Comparison of ENCODE assay signal across 8 cellular contexts in the genomic region with DNA sequence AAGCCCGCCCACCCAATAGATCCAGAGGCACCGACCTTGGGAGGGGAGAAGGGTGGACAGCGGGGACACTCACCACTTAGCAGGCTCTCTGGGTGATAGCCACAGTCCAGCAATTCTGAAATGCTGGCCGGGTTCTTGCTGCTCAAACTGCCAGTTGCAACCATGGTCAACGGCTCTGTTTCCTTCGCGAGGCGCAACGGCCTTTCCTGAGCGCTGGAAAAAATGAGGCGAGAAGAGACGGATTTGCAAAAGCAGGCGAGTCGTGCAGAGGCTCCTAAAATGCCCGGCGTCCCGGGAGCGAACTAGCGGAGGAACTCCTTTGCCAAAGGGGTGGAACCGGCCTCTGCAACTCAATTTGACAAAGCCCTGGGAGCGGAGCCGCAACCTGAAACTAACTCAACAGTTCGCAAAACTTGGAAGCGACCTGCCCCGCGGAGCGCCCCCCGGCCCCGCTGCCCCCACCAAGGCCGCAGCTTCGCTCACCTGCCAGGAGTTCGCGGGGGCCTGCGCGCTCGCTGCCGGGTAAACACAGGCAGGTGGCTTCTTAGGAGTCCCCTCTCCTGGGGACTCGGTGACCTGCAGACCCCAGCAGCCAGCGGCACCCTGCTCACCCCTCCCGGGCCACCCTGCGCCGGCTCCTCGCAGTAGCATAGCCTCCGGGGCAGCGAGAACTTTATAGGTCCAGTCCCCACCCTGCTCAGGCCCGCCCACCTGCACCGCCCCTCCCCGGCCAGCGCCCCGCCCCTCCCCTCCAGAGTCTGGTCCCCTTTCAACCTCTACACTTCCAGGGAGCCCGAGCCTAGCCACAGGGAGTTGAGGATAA. TPM values are rescaled to one million over a fixed set of nuclear protein-coding genes. Genes with fewer than 3 reads are reported as not detected.
DNase-seq lines count a peak whose midpoint lies in the region; ATAC-seq and TF ChIP-seq lines count a peak whose summit lies in the region.

A gene with protein sequence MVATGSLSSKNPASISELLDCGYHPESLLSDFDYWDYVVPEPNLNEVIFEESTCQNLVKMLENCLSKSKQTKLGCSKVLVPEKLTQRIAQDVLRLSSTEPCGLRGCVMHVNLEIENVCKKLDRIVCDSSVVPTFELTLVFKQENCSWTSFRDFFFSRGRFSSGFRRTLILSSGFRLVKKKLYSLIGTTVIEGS (minus strand): TSS at position 649 of the 823 bp plus-strand sequence. CDS start 485 bp downstream, at position 164.

- H3K27me3 ChIP-seq in BJ (ENCODE audit: control insufficient read depth, insufficient read depth, low read length) (no peaks in the 10 kb centered on the region), osteoblast (ENCODE audit: insufficient read depth, low read length) (peaks cover 7% of the 10 kb centered on the region)

- intact Hi-C loops in activated T-helper 1 cell treated with anti-CD3 and anti-CD28 coated beads, Interleukin-12 subunit alpha, Interleukin-12 subunit beta, Interleukin-2, Interleukin-4 antibody, amounts not matched to agents 30 ng/mL and 10 ng/mL and 1 ng/mL, durations not matched to agents 14 hours and 24 hours and 36 hours (cut with micrococcal nuclease): loop anchor here (5.0 kb wide), 1 partner anchor 98 kb away; no protein-coding TSS in a partner anchor

- POLR2A ChIA-PET in BJ (lab: Charles Lee): no interaction called here

- H3K36me3 Mint-ChIP-seq in activated T-helper 1 cell treated with anti-CD3 and anti-CD28 coated beads, Interleukin-12 subunit alpha, Interleukin-12 subunit beta, Interleukin-2, Interleukin-4 antibody, amounts not matched to agents 30 ng/mL and 10 ng/mL and 1 ng/mL, durations not matched to agents 14 hours and 24 hours and 36 hours (ENCODE audit: low read depth): peaks cover 2% of the 10 kb centered on the region
- no peaks in the 10 kb centered on the region for H3K36me3 Mint-ChIP-seq in glutamatergic neuron (ENCODE audit: unreplicated experiment)

- H3K9me3 ChIP-seq in osteoblast (ENCODE audit: low read depth, low read length): no peaks in the 10 kb centered on the region

- H3K4me2 ChIP-seq in osteoblast (ENCODE audit: insufficient read depth, low read length): peak within 1 kb of the TSS; percentile 86

- no peaks in the 10 kb centered on the region for H3K79me2 ChIP-seq in osteoblast (ENCODE audit: insufficient read depth, low read length)

- peaks cover 45% of the 10 kb centered on the region for H3K27me3 Mint-ChIP-seq in activated T-helper 1 cell treated with anti-CD3 and anti-CD28 coated beads, Interleukin-12 subunit alpha, Interleukin-12 subunit beta, Interleukin-2, Interleukin-4 antibody, amounts not matched to agents 30 ng/mL and 10 ng/mL and 1 ng/mL, durations not matched to agents 14 hours and 24 hours and 36 hours (ENCODE audit: insufficient read depth)
- peaks cover 13% of the 10 kb centered on the region for H3K27me3 Mint-ChIP-seq in glutamatergic neuron (ENCODE audit: unreplicated experiment)

- CTCF ChIA-PET in BJ (lab: Yijun Ruan, JAX): no interaction called here

- H3K36me3 ChIP-seq in BJ (ENCODE audit: control insufficient read depth, insufficient read depth, low read length) (no peaks in the 10 kb centered on the region), osteoblast (ENCODE audit: insufficient read depth, low read length) (no peaks in the 10 kb centered on the region)

- H3K4me3 Mint-ChIP-seq in activated T-helper 1 cell treated with anti-CD3 and anti-CD28 coated beads, Interleukin-12 subunit alpha, Interleukin-12 subunit beta, Interleukin-2, Interleukin-4 antibody, amounts not matched to agents 30 ng/mL and 10 ng/mL and 1 ng/mL, durations not matched to agents 14 hours and 24 hours and 36 hours: peak within 1 kb of the TSS; percentile 82
- peak within 1 kb of the TSS; percentile 85 for H3K4me3 Mint-ChIP-seq in glutamatergic neuron (ENCODE audit: unreplicated experiment)

- no peaks in the 10 kb centered on the region for H4K20me1 ChIP-seq in osteoblast (ENCODE audit: insufficient read depth, low read length)

- H2AFZ ChIP-seq in osteoblast (ENCODE audit: low read length): peak within 1 kb of the TSS; percentile 85

- H3K4me1 Mint-ChIP-seq in activated T-helper 1 cell treated with anti-CD3 and anti-CD28 coated beads, Interleukin-12 subunit alpha, Interleukin-12 subunit beta, Interleukin-2, Interleukin-4 antibody, amounts not matched to agents 30 ng/mL and 10 ng/mL and 1 ng/mL, durations not matched to agents 14 hours and 24 hours and 36 hours (ENCODE audit: low read depth): peaks cover 21% of the 10 kb centered on the region
- peaks cover 3% of the 10 kb centered on the region for H3K4me1 Mint-ChIP-seq in glutamatergic neuron (ENCODE audit: low read depth, unreplicated experiment)

- H3K4me3 ChIP-seq in BJ (ENCODE audit: low read depth, low read length): peak within 1 kb of the TSS; percentile 69
- H3K4me3 ChIP-seq in osteoblast (ENCODE audit: insufficient read depth, low read length): peak within 1 kb of the TSS; percentile 66

- DNase-seq in BJ (ENCODE audit: low read depth): no peak
- no peak for DNase-seq in activated T-helper 1 cell treated with anti-CD3 and anti-CD28 coated beads, Interleukin-12 subunit alpha, Interleukin-12 subunit beta, Interleukin-2, Interleukin-4 antibody, amounts not matched to agents 30 ng/mL and 10 ng/mL and 1 ng/mL, durations not matched to agents 14 hours and 24 hours and 36 hours (ENCODE audit: low spot score)
- peak; percentile 37 for DNase-seq in glutamatergic neuron
- DNase-seq in osteoblast (ENCODE audit: insufficient read length, low spot score, missing footprints): peak; percentile 56
- DNase-seq in SHP77 treated with DMSO at 0.1 percent for 48 hours (lab: John Stamatoyannopoulos, UW): no peak
- no peak for DNase-seq in DMS79 treated with DMSO at 0.1 percent for 48 hours (lab: John Stamatoyannopoulos, UW)

- H3K27ac Mint-ChIP-seq in activated T-helper 1 cell treated with anti-CD3 and anti-CD28 coated beads, Interleukin-12 subunit alpha, Interleukin-12 subunit beta, Interleukin-2, Interleukin-4 antibody, amounts not matched to agents 30 ng/mL and 10 ng/mL and 1 ng/mL, durations not matched to agents 14 hours and 24 hours and 36 hours: no peak within 1 kb of the TSS
- H3K27ac Mint-ChIP-seq in glutamatergic neuron (ENCODE audit: unreplicated experiment): no peak within 1 kb of the TSS

- H3K27ac ChIP-seq in osteoblast (ENCODE audit: low read depth, low read length): no peak within 1 kb of the TSS

- peak; percentile 75 for ATAC-seq in HG02588 (IDR thresholded peaks at IDR 0.05; ENCODE audit: unreplicated experiment)
- ATAC-seq in GM18909 (IDR thresholded peaks at IDR 0.05; ENCODE audit: poor library complexity, unreplicated experiment): no peak

- peaks cover 6% of the 10 kb centered on the region for H3K4me1 ChIP-seq in osteoblast (ENCODE audit: insufficient read depth, low read length)

- TF ChIP-seq CTCF in BJ (IDR thresholded peaks at IDR 0.05; ENCODE audit: insufficient read depth, low read depth, low read length) (no peak), glutamatergic neuron (IDR thresholded peaks at IDR 0.05; ENCODE audit: partially characterized antibody, unreplicated experiment) (no peak), osteoblast (IDR thresholded peaks at IDR 0.05; ENCODE audit: extremely low read depth, low read depth, low read length) (no peak)

- H3K9me3 Mint-ChIP-seq in activated T-helper 1 cell treated with anti-CD3 and anti-CD28 coated beads, Interleukin-12 subunit alpha, Interleukin-12 subunit beta, Interleukin-2, Interleukin-4 antibody, amounts not matched to agents 30 ng/mL and 10 ng/mL and 1 ng/mL, durations not matched to agents 14 hours and 24 hours and 36 hours: no peaks in the 10 kb centered on the region
- H3K9me3 Mint-ChIP-seq in glutamatergic neuron (ENCODE audit: unreplicated experiment): no peaks in the 10 kb centered on the region

RNA-seq across cellular contexts. Expression of the gene that starts here (rescaled TPM):
- polyA plus RNA-seq in BJ (2011; rRNA removed): 1.2 and 1.6 TPM in 2 replicates
- polyA minus RNA-seq in BJ (2011; rRNA and poly(A)+ RNA removed): 0.41 and 0.66 TPM in 2 replicates
- 0.34 and 0.76 TPM in 2 replicates for total RNA-seq in activated T-helper 1 cell treated with anti-CD3 and anti-CD28 coated beads, Interleukin-12 subunit alpha, Interleukin-12 subunit beta, Interleukin-2, Interleukin-4 antibody, amounts not matched to agents 30 ng/mL and 10 ng/mL and 1 ng/mL, durations not matched to agents 14 hours and 24 hours and 36 hours
- total RNA-seq in glutamatergic neuron (ENCODE audit: unreplicated experiment) (not detected), osteoblast (2.2 and 5.0 TPM in 2 replicates)

Comparison
In these comparisons a context has a peak if more than half of its experiments do, and no peak if none do; other contexts are left out.
1. Peak in DNase-seq in glutamatergic neuron; RNA of the gene not detected or under 1 TPM.